In genomic region chr1:77473690-77474089, GRCh38 we compare ENCODE assay signal across 17 cellular contexts.
DNase-seq lines count a peak whose midpoint lies in the region; ATAC-seq and TF ChIP-seq lines count a peak whose summit lies in the region.
"Had no signal": no experiment of that assay in that cellular context is flagged by ENCODE, and none has a peak within 500 bp of the region (broad histone marks: within the 10 kb centered on the region; RNA-seq: fewer than 3 reads in every experiment).

No MANE protein-coding gene starts in this region.

- DNase-seq in EL (peak; percentile 94), RPMI7951 (ENCODE audit: low read depth) (peak; percentile 84), epithelial cell of esophagus (ENCODE audit: low read depth) (peak; percentile 76), osteocyte (ENCODE audit: extremely low spot score, unreplicated experiment) (no peak), coronary artery (ENCODE audit: low spot score) (no peak), lower lobe of right lung (no peak)
- DNase-seq: activated CD4-positive, alpha-beta T cell treated with anti-CD3 and anti-CD28 coated beads, Interleukin-2, amount 50 U/mL, for 4 hours; activated naive CD4-positive, alpha-beta T cell; COR-L47; naive thymus-derived CD4-positive, alpha-beta T cell; NCI-H1105 treated with DMSO at 0.1 percent for 48 hours; NCI-H774; SW 1271 had no signal

- peaks cover 18% of the 10 kb centered on the region for H3K4me1 Mint-ChIP-seq in osteocyte (ENCODE audit: unreplicated experiment)
- no peaks in the 10 kb centered on the region for H3K4me1 Mint-ChIP-seq in activated T-helper 17 cell treated with anti-CD3 and anti-CD28 coated beads, Interleukin-2, amount 50 U/mL, for 72 hours

- no peak for ATAC-seq in activated T-helper 17 cell treated with anti-CD3 and anti-CD28 coated beads, Interleukin-2, amount 50 U/mL, for 72 hours (replicated peaks)
- no peak for ATAC-seq in GM21576 (IDR thresholded peaks at IDR 0.05; ENCODE audit: unreplicated experiment)
- ATAC-seq in lower lobe of right lung = no peak
- ATAC-seq: naive thymus-derived CD4-positive, alpha-beta T cell had no signal

- H3K27me3 ChIP-seq in lower lobe of right lung (ENCODE audit: low read depth) = no peaks in the 10 kb centered on the region

- peaks cover 3% of the 10 kb centered on the region for H3K36me3 Mint-ChIP-seq in osteocyte (ENCODE audit: unreplicated experiment)
- no peaks in the 10 kb centered on the region for H3K36me3 Mint-ChIP-seq in activated T-helper 17 cell treated with anti-CD3 and anti-CD28 coated beads, Interleukin-2, amount 50 U/mL, for 72 hours (ENCODE audit: low read depth)

- no peak overlapping the region for H3K4me3 Mint-ChIP-seq in osteocyte (ENCODE audit: unreplicated experiment)
- H3K4me3 Mint-ChIP-seq in activated T-helper 17 cell treated with anti-CD3 and anti-CD28 coated beads, Interleukin-2, amount 50 U/mL, for 72 hours = no peak overlapping the region
- H3K4me3 Mint-ChIP-seq: naive thymus-derived CD4-positive, alpha-beta T cell had no signal

- no peaks in the 10 kb centered on the region for H3K27me3 Mint-ChIP-seq in osteocyte (ENCODE audit: unreplicated experiment)
- no peaks in the 10 kb centered on the region for H3K27me3 Mint-ChIP-seq in activated T-helper 17 cell treated with anti-CD3 and anti-CD28 coated beads, Interleukin-2, amount 50 U/mL, for 72 hours
- H3K27me3 Mint-ChIP-seq: naive thymus-derived CD4-positive, alpha-beta T cell had no signal

- intact Hi-C loops in lower lobe of right lung (cut with DNase I) = no loop called here

- no peaks in the 10 kb centered on the region for H3K9me3 ChIP-seq in lower lobe of right lung

- no peaks in the 10 kb centered on the region for H3K4me1 ChIP-seq in lower lobe of right lung

- TF ChIP-seq CTCF in epithelial cell of esophagus (IDR thresholded peaks at IDR 0.05; ENCODE audit: insufficient read depth, low read depth, low read length, missing control alignments) = no peak
- no peak for TF ChIP-seq CTCF in osteocyte (IDR thresholded peaks at IDR 0.05)
- TF ChIP-seq CTCF in coronary artery (IDR thresholded peaks at IDR 0.05) = no peak
- TF ChIP-seq CTCF in lower lobe of right lung (IDR thresholded peaks at IDR 0.05) = no peak

- no peaks in the 10 kb centered on the region for H3K36me3 ChIP-seq in lower lobe of right lung

- no peak overlapping the region for H3K4me3 ChIP-seq in epithelial cell of esophagus (ENCODE audit: low read length)
- no peak overlapping the region for H3K4me3 ChIP-seq in coronary artery
- no peak overlapping the region for H3K4me3 ChIP-seq in lower lobe of right lung
- H3K4me3 ChIP-seq: smooth muscle cell had no signal

- H3K27ac Mint-ChIP-seq in osteocyte (ENCODE audit: unreplicated experiment) = peak overlapping the region; percentile 5
- no peak overlapping the region for H3K27ac Mint-ChIP-seq in activated T-helper 17 cell treated with anti-CD3 and anti-CD28 coated beads, Interleukin-2, amount 50 U/mL, for 72 hours

- peaks cover 5% of the 10 kb centered on the region for H3K9me3 Mint-ChIP-seq in osteocyte (ENCODE audit: unreplicated experiment)
- no peaks in the 10 kb centered on the region for H3K9me3 Mint-ChIP-seq in activated T-helper 17 cell treated with anti-CD3 and anti-CD28 coated beads, Interleukin-2, amount 50 U/mL, for 72 hours

- H3K27ac ChIP-seq in coronary artery = no peak overlapping the region
- H3K27ac ChIP-seq in lower lobe of right lung = no peak overlapping the region
- H3K27ac ChIP-seq: HL-60 had no signal

Comparison
In these comparisons a context has a peak if more than half of its experiments do, and no peak if none do; other contexts are left out.
1. DNase-seq: peak in EL (single experiment), RPMI7951 (single experiment) and epithelial cell of esophagus (single experiment); none in osteocyte (single experiment), coronary artery (single experiment) and lower lobe of right lung (single experiment).